10 cellular contexts compared by ENCODE assay signal in genomic region chr12:1083086-1083887, GRCh38.
DNase-seq lines count a peak whose midpoint lies in the region; ATAC-seq and TF ChIP-seq lines count a peak whose summit lies in the region.
"Had no signal": no experiment of that assay in that cellular context is flagged by ENCODE, and none has a peak within 500 bp of the region (broad histone marks: within the 10 kb centered on the region; RNA-seq: fewer than 3 reads in every experiment).

No MANE protein-coding gene starts in this region.

- no peak for TF ChIP-seq CTCF in HEK293 (tag by site-specific recombination; IDR thresholded peaks at IDR 0.05)
- no peak for TF ChIP-seq CTCF in WTC11 (IDR thresholded peaks at IDR 0.05)
- TF ChIP-seq CTCF in right atrium auricular region (IDR thresholded peaks at IDR 0.05) = no peak

- H3K27me3 Mint-ChIP-seq in WTC11 (ENCODE audit: low read depth) = no peaks in the 10 kb centered on the region
- H3K27me3 Mint-ChIP-seq: activated B cell treated with CpG ODN at 0.5 μM for 24 hours had no signal

- peak overlapping the region; percentile 84 for H3K27ac Mint-ChIP-seq in WTC11
- H3K27ac Mint-ChIP-seq: activated B cell treated with CpG ODN at 0.5 μM for 24 hours had no signal

- no peaks in the 10 kb centered on the region for H3K36me3 ChIP-seq in HEK293 (ENCODE audit: control insufficient read depth in 2 of 2, insufficient read depth in 1 of 2, low read length in 2 of 2)
- H3K36me3 ChIP-seq in right atrium auricular region = no peaks in the 10 kb centered on the region

- no peak overlapping the region for H3K4me3 ChIP-seq in HEK293 (ENCODE audit: low read depth, low read length)
- H3K4me3 ChIP-seq in right atrium auricular region = peak overlapping the region in 1 of 2 donors; percentile 21

- no peaks in the 10 kb centered on the region for H3K9me3 Mint-ChIP-seq in WTC11

- H3K36me3 Mint-ChIP-seq in WTC11 = no peaks in the 10 kb centered on the region

- POLR2A ChIA-PET in HEK293 (lab: Yijun Ruan, JAX) (no interaction called here), WTC11 (lab: Charles Lee) (no interaction called here)

- no peaks in the 10 kb centered on the region for H3K9me3 ChIP-seq in HEK293 (ENCODE audit: control insufficient read depth, insufficient read depth, low read depth, low read length)
- no peaks in the 10 kb centered on the region for H3K9me3 ChIP-seq in right atrium auricular region

- H3K4me1 ChIP-seq in HEK293 (ENCODE audit: control insufficient read depth, insufficient read depth, low read length) (peaks cover 5% of the 10 kb centered on the region), right atrium auricular region (peaks cover 0 to 13% of the 10 kb centered on the region in 2 donors)

- peaks cover 24% of the 10 kb centered on the region for H3K4me1 Mint-ChIP-seq in WTC11

- CTCF ChIA-PET in HEK293 (lab: Yijun Ruan, JAX) = interaction anchor here (1.9 kb wide), 1 partner anchor 9 kb away, joined by 12 read pairs; no protein-coding TSS in a partner anchor
- CTCF ChIA-PET in WTC11 (lab: Charles Lee) = interaction anchor here (0.9 to 3.9 kb wide), 4 partner anchors 9 to 34 kb away, joined by 3 to 49 read pairs (median 4); no protein-coding TSS in a partner anchor

- H3K4me3 Mint-ChIP-seq in WTC11 = no peak overlapping the region
- H3K4me3 Mint-ChIP-seq: activated B cell treated with CpG ODN at 0.5 μM for 24 hours had no signal

- H3K27ac ChIP-seq in HEK293 (ENCODE audit: extremely low read depth, low read depth, low read length) (no peak overlapping the region), right atrium auricular region (peak overlapping the region; percentile 66 to 68)

- H3K27me3 ChIP-seq in right atrium auricular region = no peaks in the 10 kb centered on the region

- ATAC-seq in WTC11 = peak; percentile 61
- ATAC-seq in GM18519 (IDR thresholded peaks at IDR 0.05; ENCODE audit: low FRiP score, unreplicated experiment) = no peak

- DNase-seq in WTC11 (ENCODE audit: low spot score) = no peak
- no peak for DNase-seq in right atrium auricular region (ENCODE audit: low spot score)
- DNase-seq in retina = peak; percentile 44
- DNase-seq in NCI-H1694 (lab: John Stamatoyannopoulos, UW) = no peak
- DNase-seq in GF-D8 (lab: John Stamatoyannopoulos, UW) = no peak
- no peak for DNase-seq in epidermal melanocyte (ENCODE audit: insufficient read length, low spot score)
- DNase-seq: activated B cell treated with CpG ODN at 0.5 μM for 24 hours; stimulated activated CD4-positive, alpha-beta T cell treated with anti-CD3 and anti-CD28 coated beads, Interleukin-1b, Interleukin-23, amount 100 ng/mL, for 48 hours had no signal

TF ChIP-seq in HEK293, 187 proteins besides CTCF, POLR2A, EP300 and RAD21 (continues in another document):
- peak; percentile 40; the same call in 1 of the 2 replicates for TF ChIP-seq GFI1B (tag by site-specific recombination; IDR thresholded peaks at IDR 0.05)
- TF ChIP-seq ZIC2 (tag by site-specific recombination; IDR thresholded peaks at IDR 0.05) = peak; percentile 57
- TF ChIP-seq ZNF239 (tag by site-specific recombination; IDR thresholded peaks at IDR 0.05) = no peak
- no peak for TF ChIP-seq ZNF133 (tag by site-specific recombination; IDR thresholded peaks at IDR 0.05)
- no peak for TF ChIP-seq ZXDB (tag by site-specific recombination; IDR thresholded peaks at IDR 0.05)
- no peak for TF ChIP-seq ZNF747 (tag by site-specific recombination; IDR thresholded peaks at IDR 0.05)
- no peak for TF ChIP-seq IKZF3 (tag by site-specific recombination; IDR thresholded peaks at IDR 0.05)
- TF ChIP-seq, protein P1, sequence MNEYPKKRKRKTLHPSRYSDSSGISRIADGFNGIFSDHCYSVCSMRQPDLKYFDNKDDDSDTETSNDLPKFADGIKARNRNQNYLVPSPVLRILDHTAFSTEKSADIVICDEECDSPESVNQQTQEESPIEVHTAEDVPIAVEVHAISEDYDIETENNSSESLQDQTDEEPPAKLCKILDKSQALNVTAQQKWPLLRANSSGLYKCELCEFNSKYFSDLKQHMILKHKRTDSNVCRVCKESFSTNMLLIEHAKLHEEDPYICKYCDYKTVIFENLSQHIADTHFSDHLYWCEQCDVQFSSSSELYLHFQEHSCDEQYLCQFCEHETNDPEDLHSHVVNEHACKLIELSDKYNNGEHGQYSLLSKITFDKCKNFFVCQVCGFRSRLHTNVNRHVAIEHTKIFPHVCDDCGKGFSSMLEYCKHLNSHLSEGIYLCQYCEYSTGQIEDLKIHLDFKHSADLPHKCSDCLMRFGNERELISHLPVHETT (tag by site-specific recombination; IDR thresholded peaks at IDR 0.05) = no peak
- peak; percentile 89 for TF ChIP-seq ZBTB17 (tag by site-specific recombination; IDR thresholded peaks at IDR 0.05)
- no peak for TF ChIP-seq ZNF692 (tag by site-specific recombination; IDR thresholded peaks at IDR 0.05)
- TF ChIP-seq ZNF596 (tag by site-specific recombination; IDR thresholded peaks at IDR 0.05) = no peak

TF ChIP-seq in WTC11, 78 proteins besides CTCF, POLR2A, EP300 and RAD21:
- no peak for TF ChIP-seq MYBL2 (CRISPR knock-in tag; IDR thresholded peaks at IDR 0.05)
- TF ChIP-seq OVOL2 (CRISPR knock-in tag; IDR thresholded peaks at IDR 0.05; ENCODE audit: borderline replicate concordance) = no peak
- no peak for TF ChIP-seq ZNF317 (CRISPR knock-in tag; IDR thresholded peaks at IDR 0.05; ENCODE audit: borderline replicate concordance, low read depth)
- no peak for TF ChIP-seq FOXP1 (CRISPR knock-in tag; IDR thresholded peaks at IDR 0.05; ENCODE audit: borderline replicate concordance)
- TF ChIP-seq, protein P2, sequence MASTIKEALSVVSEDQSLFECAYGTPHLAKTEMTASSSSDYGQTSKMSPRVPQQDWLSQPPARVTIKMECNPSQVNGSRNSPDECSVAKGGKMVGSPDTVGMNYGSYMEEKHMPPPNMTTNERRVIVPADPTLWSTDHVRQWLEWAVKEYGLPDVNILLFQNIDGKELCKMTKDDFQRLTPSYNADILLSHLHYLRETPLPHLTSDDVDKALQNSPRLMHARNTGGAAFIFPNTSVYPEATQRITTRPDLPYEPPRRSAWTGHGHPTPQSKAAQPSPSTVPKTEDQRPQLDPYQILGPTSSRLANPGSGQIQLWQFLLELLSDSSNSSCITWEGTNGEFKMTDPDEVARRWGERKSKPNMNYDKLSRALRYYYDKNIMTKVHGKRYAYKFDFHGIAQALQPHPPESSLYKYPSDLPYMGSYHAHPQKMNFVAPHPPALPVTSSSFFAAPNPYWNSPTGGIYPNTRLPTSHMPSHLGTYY (CRISPR knock-in tag; IDR thresholded peaks at IDR 0.05) = no peak
- TF ChIP-seq NFE2L1 (CRISPR knock-in tag; IDR thresholded peaks at IDR 0.05) = no peak
- TF ChIP-seq GABPB1 (CRISPR knock-in tag; IDR thresholded peaks at IDR 0.05) = no peak
- no peak for TF ChIP-seq STAT6 (CRISPR knock-in tag; conservative IDR thresholded peaks at IDR 0.05; ENCODE audit: low read depth)
- TF ChIP-seq MXD4 (CRISPR knock-in tag; IDR thresholded peaks at IDR 0.05; ENCODE audit: borderline replicate concordance) = no peak
- TF ChIP-seq ZNF232 (CRISPR knock-in tag; IDR thresholded peaks at IDR 0.05) = no peak
- TF ChIP-seq HMGA2 (CRISPR knock-in tag; IDR thresholded peaks at IDR 0.05) = no peak
- TF ChIP-seq E2F5 (CRISPR knock-in tag; IDR thresholded peaks at IDR 0.05) = no peak
- TF ChIP-seq MLX (CRISPR knock-in tag; IDR thresholded peaks at IDR 0.05) = no peak
TF ChIP-seq in WTC11: peak in this region for 0.
